Comparison of ENCODE assay signal across 8 cellular contexts in genomic region chr11:30346068-30346688, GRCh38. TPM values are rescaled to one million over a fixed set of nuclear protein-coding genes. Genes with fewer than 3 reads are reported as not detected.
A peak's percentile ranks its signal among the peaks of the same experiment; 100 is the strongest.
DNase-seq lines count a peak whose midpoint lies in the region; ATAC-seq, FAIRE-seq and TF ChIP-seq lines count a peak whose summit lies in the region.

No MANE protein-coding gene starts in this region.

- intact Hi-C loops in body of pancreas (cut with DNase I) = loop anchor here (5.0 to 10.0 kb wide), 2 partner anchors 511 to 569 kb away; no protein-coding TSS in a partner anchor
- intact Hi-C loops in aorta (cut with DNase I) = loop anchor here (1.0 to 10.0 kb wide), 5 partner anchors 241 to 571 kb away; partner anchors contain the start of gene MPPED2 (in 1 of the 2)

- TF ChIP-seq CTCF in AG09309 (IDR thresholded peaks at IDR 0.05; ENCODE audit: control insufficient read depth, insufficient read depth, low read depth, low read length, missing control alignments) = peak; percentile 58
- peak in 6 of 7 experiments; percentile 44 to 81 (median 62) for TF ChIP-seq CTCF in body of pancreas (IDR thresholded peaks at IDR 0.05)

- peak; percentile 75 for FAIRE-seq in GM18507 (lab: Jason Lieb, UNC)

- WGBS in body of pancreas, 2 donors = 5 to 6% methylated on average over 5 of the region's 5 CpGs
- 1% methylated on average over 5 of the region's 5 CpGs for WGBS in aorta, 2 donors

- no peaks in the 10 kb centered on the region for H3K27me3 ChIP-seq in body of pancreas
- H3K27me3 ChIP-seq in aorta (ENCODE audit: control insufficient read depth in 1 of 2, insufficient read depth in 2 of 2, low read length in 1 of 2) = no peaks in the 10 kb centered on the region

- TF ChIP-seq POLR2A in body of pancreas (IDR thresholded peaks at IDR 0.05) = no peak

- H3K27ac ChIP-seq in body of pancreas (no peak overlapping the region), aorta (ENCODE audit: low read depth in 1 of 2, low read length in 2 of 2) (no peak overlapping the region)

- H3K4me1 ChIP-seq in body of pancreas (no peaks in the 10 kb centered on the region), aorta (ENCODE audit: control insufficient read depth in 1 of 2, insufficient read depth in 2 of 2, low read length in 2 of 2) (no peaks in the 10 kb centered on the region)

- H3K4me3 ChIP-seq in AG09309 (ENCODE audit: control insufficient read depth, low read depth, low read length) (no peak overlapping the region), body of pancreas (no peak overlapping the region), aorta (ENCODE audit: low read length in 2 of 2) (no peak overlapping the region)

- no peaks in the 10 kb centered on the region for H3K9me3 ChIP-seq in body of pancreas
- no peaks in the 10 kb centered on the region for H3K9me3 ChIP-seq in aorta (ENCODE audit: control insufficient read depth, low read length)

- DNase-seq in AG09309 (ENCODE audit: low read depth) = no peak
- DNase-seq in GM18507 (ENCODE audit: extremely low spot score, insufficient read length, low read depth) = no peak
- peak; percentile 75 for DNase-seq in NCI-H2227 treated with DMSO at 0.1 percent for 48 hours (lab: John Stamatoyannopoulos, UW)
- DNase-seq in body of pancreas = peak in 1 of 4 donors; percentile 18
- peak; percentile 60 for DNase-seq in kidney tubule cell (ENCODE audit: low spot score)
- DNase-seq in aorta = no peak
- DNase-seq in GF-D8 (lab: John Stamatoyannopoulos, UW) = no peak

- no peaks in the 10 kb centered on the region for H3K36me3 ChIP-seq in body of pancreas (replicated peaks in 1 of 2; ENCODE audit: insufficient read depth in 1 of 2, low read depth in 2 of 2)
- H3K36me3 ChIP-seq in aorta (ENCODE audit: control insufficient read depth in 1 of 2, insufficient read depth in 2 of 2, low read length in 1 of 2) = no peaks in the 10 kb centered on the region

- peak; percentile 59 for ATAC-seq in body of pancreas
- ATAC-seq in aorta (ENCODE audit: low FRiP score) = peak; percentile 65
- no peak for ATAC-seq in GM19035 (IDR thresholded peaks at IDR 0.05; ENCODE audit: unreplicated experiment)

RNA-seq across cellular contexts. Expression of gene ARL14EP, which starts 23.3 kb away (rescaled TPM):
- 10 to 100 TPM in 1 of 2 donors, 1 to 10 TPM in 1; 7.9 to 12.5 TPM for total RNA-seq in body of pancreas
- total RNA-seq in aorta = 10 to 100 TPM; 21.0 to 23.7 TPM
- polyA plus RNA-seq in aorta = 10 to 100 TPM; 19.0 to 19.5 TPM

Comparison
In these comparisons a context has a peak if more than half of its experiments do, and no peak if none do; other contexts are left out.
1. DNase-seq: peak in NCI-H2227 treated with DMSO at 0.1 percent for 48 hours (single experiment) and kidney tubule cell (single experiment); none in AG09309 (single experiment), GM18507 (single experiment), aorta (0 of 2) and GF-D8 (single experiment).